In genomic region chr9:113572076-113572861, GRCh38 we compare ENCODE assay signal across 14 cellular contexts.
A peak's percentile ranks its signal among the peaks of the same experiment; 100 is the strongest.
DNase-seq lines count a peak whose midpoint lies in the region; ATAC-seq and TF ChIP-seq lines count a peak whose summit lies in the region.
"Had no signal": no experiment of that assay in that cellular context is flagged by ENCODE, and none has a peak within 500 bp of the region (broad histone marks: within the 10 kb centered on the region; RNA-seq: fewer than 3 reads in every experiment).

No MANE protein-coding gene starts in this region.

- H2BK120ac ChIP-seq in IMR-90 (ENCODE audit: low read depth, low read length): no peak overlapping the region

- H2AK9ac ChIP-seq in IMR-90 (replicated peaks; ENCODE audit: low read depth, low read length, poor library complexity): peak overlapping the region; percentile 33

- TF ChIP-seq POLR2A in IMR-90 (IDR thresholded peaks at IDR 0.05; ENCODE audit: low read depth, low read length) (no peak), GM18505 (IDR thresholded peaks at IDR 0.05; ENCODE audit: borderline replicate concordance, extremely low read depth, insufficient read depth, insufficient read length) (no peak)

- H3K9me3 Mint-ChIP-seq in activated naive CD4-positive, alpha-beta T cell treated with anti-CD3 and anti-CD28 coated beads, Interleukin-2, amount 50 U/mL, for 24 hours: no peaks in the 10 kb centered on the region
- H3K9me3 Mint-ChIP-seq in progenitor cell of endocrine pancreas (ENCODE audit: low read depth): no peaks in the 10 kb centered on the region
- H3K9me3 Mint-ChIP-seq: IgD-negative memory B cell had no signal

- peak overlapping the region; percentile 14 for H2BK20ac ChIP-seq in IMR-90 (ENCODE audit: low read depth, low read length)

- H3K9ac ChIP-seq in IMR-90 (ENCODE audit: low read depth, low read length): no peak overlapping the region

- TF ChIP-seq CTCF in IMR-90 (conservative IDR thresholded peaks at IDR 0.05; ENCODE audit: low read depth, low read length) (no peak), progenitor cell of endocrine pancreas (IDR thresholded peaks at IDR 0.05; ENCODE audit: unreplicated experiment) (no peak)

- WGBS in IMR-90 (ENCODE audit: extremely low coverage in 2 of 2, insufficient read length in 1 of 2), 2 experiments: 94% methylated on average over 3 of the region's 8 CpGs; no CpG with 5 or more reads in 1 of the 2 experiments

- H3K4me3 Mint-ChIP-seq in activated naive CD4-positive, alpha-beta T cell treated with anti-CD3 and anti-CD28 coated beads, Interleukin-2, amount 50 U/mL, for 24 hours: no peak overlapping the region
- H3K4me3 Mint-ChIP-seq in progenitor cell of endocrine pancreas (ENCODE audit: low read depth): no peak overlapping the region
- H3K4me3 Mint-ChIP-seq: activated CD8-positive, alpha-beta memory T cell treated with anti-CD3 and anti-CD28 coated beads, Interleukin-2, amount 10 ng/mL, durations not matched to agents 7 days and 5 days; IgD-negative memory B cell had no signal

- CTCF ChIA-PET in IMR-90 (lab: Yijun Ruan, JAX): interaction anchor here (0.6 kb wide), 1 partner anchor 46 kb away, joined by 4 read pairs; no protein-coding TSS in a partner anchor

- no peaks in the 10 kb centered on the region for H3K27me3 Mint-ChIP-seq in activated naive CD4-positive, alpha-beta T cell treated with anti-CD3 and anti-CD28 coated beads, Interleukin-2, amount 50 U/mL, for 24 hours
- no peaks in the 10 kb centered on the region for H3K27me3 Mint-ChIP-seq in progenitor cell of endocrine pancreas
- H3K27me3 Mint-ChIP-seq: activated CD8-positive, alpha-beta memory T cell treated with anti-CD3 and anti-CD28 coated beads, Interleukin-2, amount 10 ng/mL, durations not matched to agents 7 days and 5 days; IgD-negative memory B cell had no signal

- H3K56ac ChIP-seq in IMR-90 (ENCODE audit: extremely low read depth, insufficient read depth, low read length): no peak overlapping the region

- POLR2A ChIA-PET in IMR-90 (lab: Charles Lee; ENCODE audit: unreplicated experiment): no interaction called here

- H3K79me1 ChIP-seq in IMR-90 (ENCODE audit: low read depth in 1 of 2, low read length in 2 of 2): peaks cover 33 to 77% of the 10 kb centered on the region in 2 experiments

- H4K91ac ChIP-seq in IMR-90 (ENCODE audit: insufficient read depth, low read depth, low read length): peak overlapping the region; percentile 35; the same call in 1 of the 2 replicates

- BruUV-seq in IMR-90 (replicated peaks; lab: Mats Ljungman, UMichigan): no TSS peak

- peak overlapping the region; percentile 47 for H3K27ac Mint-ChIP-seq in activated naive CD4-positive, alpha-beta T cell treated with anti-CD3 and anti-CD28 coated beads, Interleukin-2, amount 50 U/mL, for 24 hours
- H3K27ac Mint-ChIP-seq in progenitor cell of endocrine pancreas: peak overlapping the region; percentile 22
- H3K27ac Mint-ChIP-seq: activated CD8-positive, alpha-beta memory T cell treated with anti-CD3 and anti-CD28 coated beads, Interleukin-2, amount 10 ng/mL, durations not matched to agents 7 days and 5 days; IgD-negative memory B cell had no signal

- TF ChIP-seq RAD21 in IMR-90 (IDR thresholded peaks at IDR 0.05; ENCODE audit: low read length): no peak

- no peaks in the 10 kb centered on the region; the same call in 1 of the 2 replicates for H3K36me3 ChIP-seq in IMR-90 (ENCODE audit: control insufficient read depth, insufficient read depth, low read length)
- H3K36me3 ChIP-seq: BE2C had no signal

- peak overlapping the region; percentile 73 for H2AK5ac ChIP-seq in IMR-90 (ENCODE audit: low read depth, low read length)

- dilution Hi-C loops in IMR-90 (cut with HindIII; ENCODE audit: low sequenced_read_pairs, unreplicated experiment): no loop called here

- no peak overlapping the region for H2BK15ac ChIP-seq in IMR-90 (ENCODE audit: low read depth, low read length)

- no peak overlapping the region; the same call in 1 of the 2 replicates for H3K14ac ChIP-seq in IMR-90 (replicated peaks; ENCODE audit: low read depth, low read length)

- H4K8ac ChIP-seq in IMR-90 (ENCODE audit: low read depth in 2 of 2, low read length in 2 of 2): no peak overlapping the region

- no peak for ATAC-seq in IMR-90 (ENCODE audit: low read depth)
- peak; percentile 52 for ATAC-seq in left ventricle myocardium superior
- no peak for ATAC-seq in GM21717 (IDR thresholded peaks at IDR 0.05; ENCODE audit: unreplicated experiment)
- ATAC-seq in HG03571 (IDR thresholded peaks at IDR 0.05; ENCODE audit: unreplicated experiment): no peak
- ATAC-seq in GM18505 (IDR thresholded peaks at IDR 0.05; ENCODE audit: unreplicated experiment): no peak
- ATAC-seq: activated CD8-positive, alpha-beta memory T cell treated with anti-CD3 and anti-CD28 coated beads, Interleukin-2, amount 10 ng/mL, durations not matched to agents 7 days and 5 days had no signal

- intact Hi-C loops in IMR-90 (cut with micrococcal nuclease): no loop called here
- intact Hi-C loops in left ventricle myocardium superior (cut with micrococcal nuclease): loop anchor here (10.0 kb wide), 1 partner anchor 47 kb away; no protein-coding TSS in a partner anchor

- H3K4me2 ChIP-seq in IMR-90 (ENCODE audit: low read depth, low read length): no peak overlapping the region

- H3K4me3 ChIP-seq in IMR-90 (ENCODE audit: insufficient read depth, low read depth, low read length): no peak overlapping the region
- H3K4me3 ChIP-seq: dorsolateral prefrontal cortex had no signal

- H3K9me3 ChIP-seq in IMR-90 (ENCODE audit: control insufficient read depth, insufficient read depth, low read length): no peaks in the 10 kb centered on the region
- H3K9me3 ChIP-seq: BE2C had no signal

- no peaks in the 10 kb centered on the region for H3K27me3 ChIP-seq in IMR-90 (ENCODE audit: control insufficient read depth, insufficient read depth, low read length)
- H3K27me3 ChIP-seq: BE2C, dorsolateral prefrontal cortex had no signal

- no peak overlapping the region for H4K5ac ChIP-seq in IMR-90 (ENCODE audit: low read depth, low read length)

- H2BK5ac ChIP-seq in IMR-90 (ENCODE audit: low read depth, low read length, poor library complexity, severe bottlenecking): no peak overlapping the region

- peak overlapping the region; percentile 7; the same call in 1 of the 2 replicates for H3K4ac ChIP-seq in IMR-90 (ENCODE audit: low read depth, low read length)

- peaks cover 46% of the 10 kb centered on the region for H3K4me1 Mint-ChIP-seq in activated naive CD4-positive, alpha-beta T cell treated with anti-CD3 and anti-CD28 coated beads, Interleukin-2, amount 50 U/mL, for 24 hours
- peaks cover 6% of the 10 kb centered on the region for H3K4me1 Mint-ChIP-seq in progenitor cell of endocrine pancreas (ENCODE audit: low read depth)

- in situ Hi-C loops in IMR-90 (cut with MboI; ENCODE audit: low sequenced_read_pairs): no loop called here

- peaks cover 41% of the 10 kb centered on the region for H3K9me1 ChIP-seq in IMR-90 (ENCODE audit: insufficient read depth, low read length)

- H3K18ac ChIP-seq in IMR-90 (ENCODE audit: low read depth, low read length): peak overlapping the region; percentile 16; the same call in 1 of the 2 replicates

- peaks cover 7% of the 10 kb centered on the region; the same call in 1 of the 2 replicates for H4K20me1 ChIP-seq in IMR-90 (ENCODE audit: insufficient read depth, low read length)

- H2AFZ ChIP-seq in IMR-90 (replicated peaks; ENCODE audit: low read length, poor library complexity): no peak overlapping the region

- H3K36me3 Mint-ChIP-seq in activated naive CD4-positive, alpha-beta T cell treated with anti-CD3 and anti-CD28 coated beads, Interleukin-2, amount 50 U/mL, for 24 hours: no peaks in the 10 kb centered on the region
- H3K36me3 Mint-ChIP-seq in progenitor cell of endocrine pancreas (ENCODE audit: insufficient read depth): peaks cover 4% of the 10 kb centered on the region
- H3K36me3 Mint-ChIP-seq: activated CD8-positive, alpha-beta memory T cell treated with anti-CD3 and anti-CD28 coated beads, Interleukin-2, amount 10 ng/mL, durations not matched to agents 7 days and 5 days; IgD-negative memory B cell had no signal

- H3K23ac ChIP-seq in IMR-90 (ENCODE audit: low read depth, low read length): no peak overlapping the region

- DNase-seq in IMR-90 (no peak), left ventricle myocardium superior (no peak), progenitor cell of endocrine pancreas (ENCODE audit: low spot score, unreplicated experiment) (no peak), cortex of kidney (lab: John Stamatoyannopoulos, UW) (no peak)
- DNase-seq: activated CD8-positive, alpha-beta memory T cell treated with anti-CD3 and anti-CD28 coated beads, Interleukin-2, amount 10 ng/mL, durations not matched to agents 7 days and 5 days; BE2C; DND-41; NCI-H1436 had no signal

- H3K4me1 ChIP-seq in IMR-90 (ENCODE audit: control insufficient read depth, insufficient read depth, low read length): peaks cover 20% of the 10 kb centered on the region

- no peak overlapping the region for H3K27ac ChIP-seq in IMR-90 (ENCODE audit: insufficient read depth, low read length)

TF ChIP-seq in IMR-90, 13 proteins besides CTCF, POLR2A, EP300 and RAD21 (continues in another document):
- TF ChIP-seq MAFK (IDR thresholded peaks at IDR 0.05; ENCODE audit: low read depth, low read length) (no peak), RFX5 (IDR thresholded peaks at IDR 0.05; ENCODE audit: low read depth, low read length) (no peak), CEBPB (IDR thresholded peaks at IDR 0.05; ENCODE audit: low read depth, low read length) (no peak), ELK1 (IDR thresholded peaks at IDR 0.05; ENCODE audit: borderline replicate concordance, low read depth, low read length) (no peak), RCOR1 (IDR thresholded peaks at IDR 0.05; ENCODE audit: insufficient replicate concordance, low read length) (no peak), CHD1 (IDR thresholded peaks at IDR 0.05; ENCODE audit: low read depth, low read length) (no peak), SMC3 (IDR thresholded peaks at IDR 0.05; ENCODE audit: low read depth, low read length) (no peak), BHLHE40 (IDR thresholded peaks at IDR 0.05; ENCODE audit: low read depth, low read length) (no peak), FOS (IDR thresholded peaks at IDR 0.05; ENCODE audit: low read depth, low read length) (no peak), MAZ (IDR thresholded peaks at IDR 0.05; ENCODE audit: borderline replicate concordance, low read depth, low read length) (no peak), MXI1 (IDR thresholded peaks at IDR 0.05; ENCODE audit: borderline replicate concordance, low read depth, low read length) (no peak)
